Comparison of ENCODE assay signal across 8 cellular contexts in the genomic region with DNA sequence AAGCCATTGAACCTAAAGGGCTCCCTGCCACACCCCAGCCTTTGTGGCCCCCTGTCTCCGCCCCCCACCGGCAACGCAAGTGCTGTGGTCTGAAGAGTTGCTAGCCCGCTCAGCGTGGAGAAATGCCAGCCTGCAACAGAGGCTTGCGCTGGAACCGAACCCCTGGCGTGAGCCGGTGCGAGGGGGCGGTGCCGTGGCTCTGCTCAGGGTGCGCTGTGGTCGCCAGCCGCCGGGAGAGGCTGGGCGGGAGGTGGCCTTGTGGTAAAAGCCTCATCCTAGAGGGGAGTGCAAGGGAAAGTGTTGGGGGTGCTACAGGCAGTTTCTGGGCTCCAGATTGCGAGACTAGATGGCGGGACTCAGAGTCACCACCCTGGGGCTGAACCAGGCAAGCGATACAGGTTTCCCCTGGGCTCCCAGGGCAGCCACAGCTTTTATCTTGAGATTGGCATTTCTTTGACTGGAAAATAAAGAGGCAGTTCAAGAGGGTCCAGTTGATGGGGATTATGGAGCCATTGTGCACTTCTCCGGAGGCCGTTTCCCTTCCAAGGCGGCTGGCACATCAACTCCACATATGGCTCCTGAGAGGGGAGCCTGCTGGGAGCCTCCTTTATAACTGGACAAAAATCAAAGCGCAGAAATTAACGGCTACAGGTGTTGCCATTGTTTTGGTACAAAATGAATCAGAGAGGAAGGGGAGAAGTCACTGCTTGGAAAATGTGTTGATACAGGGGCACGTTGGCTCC. TPM values are rescaled to one million over a fixed set of nuclear protein-coding genes. Genes with fewer than 3 reads are reported as not detected.
DNase-seq lines count a peak whose midpoint lies in the region; ATAC-seq and TF ChIP-seq lines count a peak whose summit lies in the region.

No MANE protein-coding gene starts in this region.

- peak overlapping the region; percentile 96 for H3K4me3 Mint-ChIP-seq in T-helper 2 cell treated with Interferon-gamma antibody and Interleukin-4, amounts not matched to agents 5 μg/mL and 100 μg/mL, for 36 hours
- H3K4me3 Mint-ChIP-seq in naive thymus-derived CD4-positive, alpha-beta T cell = peak overlapping the region; percentile 90 to 97 (median 93)

- CTCF ChIA-PET in naive thymus-derived CD4-positive, alpha-beta T cell (lab: Charles Lee) = interaction anchor here (0.5 kb wide), 1 partner anchor 444 kb away, joined by 3 read pairs; no protein-coding TSS in a partner anchor

- peak overlapping the region; percentile 69 for H3K27ac Mint-ChIP-seq in T-helper 2 cell treated with Interferon-gamma antibody and Interleukin-4, amounts not matched to agents 5 μg/mL and 100 μg/mL, for 36 hours
- peak overlapping the region in 5 of 9 donors; percentile 19 to 86 (median 41) for H3K27ac Mint-ChIP-seq in naive thymus-derived CD4-positive, alpha-beta T cell

- H3K27me3 ChIP-seq in dorsolateral prefrontal cortex (peaks cover 0 to 23% (median 0%) of the 10 kb centered on the region in 45 donors), upper lobe of right lung (peaks cover 19% of the 10 kb centered on the region)
- no peaks in the 10 kb centered on the region for H3K27me3 ChIP-seq in naive thymus-derived CD4-positive, alpha-beta T cell (ENCODE audit: control insufficient read depth in 2 of 2, insufficient read depth in 2 of 2, low read length in 2 of 2)

- H3K27me3 Mint-ChIP-seq in T-helper 2 cell treated with Interferon-gamma antibody and Interleukin-4, amounts not matched to agents 5 μg/mL and 100 μg/mL, for 36 hours (ENCODE audit: low read depth) = peaks cover 38% of the 10 kb centered on the region
- peaks cover 0 to 29% (median 0%) of the 10 kb centered on the region in 5 donors for H3K27me3 Mint-ChIP-seq in naive thymus-derived CD4-positive, alpha-beta T cell

- no peaks in the 10 kb centered on the region for H3K9me3 ChIP-seq in naive thymus-derived CD4-positive, alpha-beta T cell (ENCODE audit: control insufficient read depth in 2 of 3, low read length in 3 of 3)
- H3K9me3 ChIP-seq in upper lobe of right lung = no peaks in the 10 kb centered on the region

- peaks cover 22% of the 10 kb centered on the region for H3K36me3 Mint-ChIP-seq in T-helper 2 cell treated with Interferon-gamma antibody and Interleukin-4, amounts not matched to agents 5 μg/mL and 100 μg/mL, for 36 hours (ENCODE audit: low read depth)
- H3K36me3 Mint-ChIP-seq in naive thymus-derived CD4-positive, alpha-beta T cell = peaks cover 0 to 20% (median 0%) of the 10 kb centered on the region in 5 donors

- POLR2A ChIA-PET in naive thymus-derived CD4-positive, alpha-beta T cell (lab: Charles Lee) = interaction anchor here (1.6 to 2.1 kb wide), 2 partner anchors 55 to 57 kb away, joined by 4 to 7 read pairs; no protein-coding TSS in a partner anchor

- H3K4me1 Mint-ChIP-seq in T-helper 2 cell treated with Interferon-gamma antibody and Interleukin-4, amounts not matched to agents 5 μg/mL and 100 μg/mL, for 36 hours (ENCODE audit: low read depth) = peaks cover 25% of the 10 kb centered on the region
- H3K4me1 Mint-ChIP-seq in naive thymus-derived CD4-positive, alpha-beta T cell = peaks cover 18 to 51% (median 37%) of the 10 kb centered on the region in 7 donors

- H3K36me3 ChIP-seq in naive thymus-derived CD4-positive, alpha-beta T cell (ENCODE audit: control insufficient read depth in 2 of 3, insufficient read depth in 3 of 3, low read length in 3 of 3) = no peaks in the 10 kb centered on the region
- H3K36me3 ChIP-seq in upper lobe of right lung = no peaks in the 10 kb centered on the region

- peak; percentile 23 for DNase-seq in NK-92 treated with Interleukin-12 subunit alpha and Interleukin-12 subunit beta, amount 100 ng/mL, for 24 hours (lab: John Stamatoyannopoulos, UW)
- no peak for DNase-seq in NK-92 (lab: John Stamatoyannopoulos, UW; ENCODE audit: unreplicated experiment)
- peak; percentile 27 for DNase-seq in T-helper 2 cell treated with Interferon-gamma antibody and Interleukin-4, amounts not matched to agents 5 μg/mL and 100 μg/mL, for 36 hours (ENCODE audit: low spot score)
- DNase-seq in dorsolateral prefrontal cortex = peak in 3 of 10 donors; percentile 38 to 49 (median 48)
- DNase-seq in naive thymus-derived CD4-positive, alpha-beta T cell = peak in 4 of 9 donors; percentile 16 to 47 (median 29)
- peak; percentile 71 for DNase-seq in upper lobe of right lung
- no peak for DNase-seq in NCI-H2029 (lab: John Stamatoyannopoulos, UW)

- H3K4me1 ChIP-seq in naive thymus-derived CD4-positive, alpha-beta T cell (ENCODE audit: control insufficient read depth in 2 of 2, insufficient read depth in 2 of 2, low read length in 2 of 2) = peaks cover 0 to 17% of the 10 kb centered on the region in 2 donors
- peaks cover 14% of the 10 kb centered on the region for H3K4me1 ChIP-seq in upper lobe of right lung

- peak overlapping the region; percentile 45 to 79 (median 63) for H3K4me3 ChIP-seq in dorsolateral prefrontal cortex
- peak overlapping the region; percentile 75 for H3K4me3 ChIP-seq in naive thymus-derived CD4-positive, alpha-beta T cell (ENCODE audit: low read length)
- peak overlapping the region; percentile 61 for H3K4me3 ChIP-seq in upper lobe of right lung

- peak overlapping the region in 29 of 59 donors; percentile 2 to 89 (median 60) for H3K27ac ChIP-seq in dorsolateral prefrontal cortex
- no peak overlapping the region for H3K27ac ChIP-seq in naive thymus-derived CD4-positive, alpha-beta T cell (ENCODE audit: low read depth, low read length)
- H3K27ac ChIP-seq in upper lobe of right lung = no peak overlapping the region

- peak; percentile 11 for ATAC-seq in naive thymus-derived CD4-positive, alpha-beta T cell
- ATAC-seq in upper lobe of right lung (peak; percentile 5), GM18519 (IDR thresholded peaks at IDR 0.05; ENCODE audit: low FRiP score, unreplicated experiment) (no peak)

- TF ChIP-seq CTCF in dorsolateral prefrontal cortex (IDR thresholded peaks at IDR 0.05 in 54 of 56, conservative IDR thresholded peaks at IDR 0.05 in 2 of 56; ENCODE audit: low read depth in 1 of 56, partially characterized antibody in 56 of 56) = no peak
- TF ChIP-seq CTCF in upper lobe of right lung (IDR thresholded peaks at IDR 0.05) = no peak

- no peaks in the 10 kb centered on the region for H3K9me3 Mint-ChIP-seq in T-helper 2 cell treated with Interferon-gamma antibody and Interleukin-4, amounts not matched to agents 5 μg/mL and 100 μg/mL, for 36 hours
- no peaks in the 10 kb centered on the region for H3K9me3 Mint-ChIP-seq in naive thymus-derived CD4-positive, alpha-beta T cell

- intact Hi-C loops in dorsolateral prefrontal cortex (cut with DNase I) (no loop called here), upper lobe of right lung (cut with DNase I) (loop anchor here (5.0 kb wide), 1 partner anchor 757 kb away; no protein-coding TSS in a partner anchor)
- intact Hi-C loops in naive thymus-derived CD4-positive, alpha-beta T cell (cut with micrococcal nuclease) = loop anchor here (1.0 to 2.0 kb wide), 2 partner anchors 22 to 58 kb away; no protein-coding TSS in a partner anchor

RNA-seq across cellular contexts. Expression of a gene that starts 2.3 kb away (rescaled TPM):
- total RNA-seq in dorsolateral prefrontal cortex (10 to 100 TPM in 119 of 120 experiments, 1 to 10 TPM in 1; 9.4 to 45.3 (median 27.4) TPM), upper lobe of right lung (15.7 TPM)
- total RNA-seq in naive thymus-derived CD4-positive, alpha-beta T cell = 10 to 100 TPM; 12.2 to 57.2 (median 19.3) TPM
- 1 to 10 TPM; 2.5 to 2.9 TPM for polyA plus RNA-seq in naive thymus-derived CD4-positive, alpha-beta T cell

Comparison
In these comparisons a context has a peak if more than half of its experiments do, and no peak if none do; other contexts are left out.
1. DNase-seq: peak in NK-92 treated with Interleukin-12 subunit alpha and Interleukin-12 subunit beta, amount 100 ng/mL, for 24 hours (single experiment), T-helper 2 cell treated with Interferon-gamma antibody and Interleukin-4, amounts not matched to agents 5 μg/mL and 100 μg/mL, for 36 hours (single experiment) and upper lobe of right lung (single experiment); none in NK-92 (single experiment) and NCI-H2029 (single experiment).
2. intact Hi-C loops: an anchor here in naive thymus-derived CD4-positive, alpha-beta T cell (1.0 to 2.0 kb wide) and upper lobe of right lung (5.0 kb wide); none called in dorsolateral prefrontal cortex.
3. Peak in every context shown above with its lines, with median percentiles within 50 percentile points of each other: H3K4me3 ChIP-seq.